1 cellular context compared by ENCODE assay signal in genomic region chr6:142926494-142927273, GRCh38.
TF ChIP-seq lines count a peak whose summit lies in the region.

No MANE protein-coding gene starts in this region.

TF ChIP-seq in GM12878, 131 proteins besides CTCF, POLR2A, EP300 and RAD21 (continued from another document):
- 0 out of 2 replicates have a peak, but pooled peaks have one; percentile 12 for TF ChIP-seq NBN (IDR thresholded peaks at IDR 0.05)
